Comparison of ENCODE assay signal across 24 cellular contexts in the genomic region with DNA sequence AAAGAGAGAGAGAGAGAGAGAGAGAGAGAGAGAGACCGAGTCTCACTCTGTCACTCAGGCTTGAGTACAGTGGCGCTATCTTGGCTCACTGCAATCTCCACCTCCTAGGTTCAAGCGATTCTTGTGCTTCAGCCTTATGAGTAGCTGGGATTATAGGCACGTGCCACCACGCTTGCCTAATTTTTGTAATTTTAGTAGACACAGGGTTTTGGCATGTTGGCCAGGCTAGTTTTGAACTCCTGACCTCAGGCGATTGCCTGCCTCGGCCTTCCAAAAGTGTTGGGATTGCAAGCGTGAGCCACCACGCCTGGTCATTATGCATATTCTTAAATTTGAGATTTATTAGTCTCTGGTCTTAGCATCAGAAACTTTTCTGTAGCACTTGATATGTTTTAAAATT.
"Had no signal": no experiment of that assay in that cellular context is flagged by ENCODE, and none has a peak within 500 bp of the region (broad histone marks: within the 10 kb centered on the region; RNA-seq: fewer than 3 reads in every experiment).

No MANE protein-coding gene starts in this region.

- DNase-seq: colonic mucosa; cortex of kidney; dermis blood vessel endothelial cell; effector CD4-positive, alpha-beta T cell; effector CD8-positive, alpha-beta T cell; effector memory CD4-positive, alpha-beta T cell; effector memory CD8-positive, alpha-beta T cell; endodermal cell; erythroblast; esophagus squamous epithelium; foreskin fibroblast; foreskin keratinocyte; foreskin melanocyte; gastrocnemius medialis; glutamatergic neuron; head of caudate nucleus; heart left ventricle; heart right ventricle had no signal

- H3K4me1 ChIP-seq: colonic mucosa, gastroesophageal sphincter had no signal

- H3K27me3 ChIP-seq: colonic mucosa, esophagus muscularis mucosa, esophagus squamous epithelium, foreskin keratinocyte, gastrocnemius medialis, gastroesophageal sphincter, heart left ventricle, heart right ventricle had no signal

- H3K4me3 ChIP-seq: colonic mucosa, coronary artery, esophagus muscularis mucosa, esophagus squamous epithelium, gastrocnemius medialis, gastroesophageal sphincter, heart left ventricle, heart right ventricle had no signal

- ATAC-seq: effector memory CD8-positive, alpha-beta T cell; esophagus mucosa; foreskin keratinocyte; gastrocnemius medialis; gastroesophageal sphincter; heart left ventricle; heart right ventricle had no signal

- H3K27me3 Mint-ChIP-seq: dendritic cell treated with granulocyte-macrophage colony-stimulating factor and Interleukin-4, amounts not matched to agents 40 ng/mL and 50 ng/mL, for 4 days had no signal

- H3K9me3 Mint-ChIP-seq: dendritic cell treated with granulocyte-macrophage colony-stimulating factor and Interleukin-4, amounts not matched to agents 40 ng/mL and 50 ng/mL, for 4 days; effector memory CD8-positive, alpha-beta T cell; endodermal cell had no signal

- H3K36me3 ChIP-seq: colonic mucosa, esophagus muscularis mucosa, esophagus squamous epithelium, gastrocnemius medialis, gastroesophageal sphincter, heart left ventricle, heart right ventricle had no signal

- H3K27ac ChIP-seq: colonic mucosa, coronary artery, epithelial cell of prostate, esophagus muscularis mucosa, esophagus squamous epithelium, foreskin keratinocyte, gastrocnemius medialis, gastroesophageal sphincter, heart left ventricle, heart right ventricle had no signal

- H3K4me1 Mint-ChIP-seq: endodermal cell had no signal

- H3K4me3 Mint-ChIP-seq: dendritic cell treated with granulocyte-macrophage colony-stimulating factor and Interleukin-4, amounts not matched to agents 40 ng/mL and 50 ng/mL, for 4 days; effector memory CD8-positive, alpha-beta T cell; endodermal cell had no signal

- H3K9me3 ChIP-seq: colonic mucosa, esophagus muscularis mucosa, esophagus squamous epithelium, gastrocnemius medialis, gastroesophageal sphincter, heart left ventricle, heart right ventricle had no signal

- H3K27ac Mint-ChIP-seq: dendritic cell treated with granulocyte-macrophage colony-stimulating factor and Interleukin-4, amounts not matched to agents 40 ng/mL and 50 ng/mL, for 4 days; effector memory CD8-positive, alpha-beta T cell; endodermal cell had no signal
